ENCODE assay signal across 16 cellular contexts in the genomic region with DNA sequence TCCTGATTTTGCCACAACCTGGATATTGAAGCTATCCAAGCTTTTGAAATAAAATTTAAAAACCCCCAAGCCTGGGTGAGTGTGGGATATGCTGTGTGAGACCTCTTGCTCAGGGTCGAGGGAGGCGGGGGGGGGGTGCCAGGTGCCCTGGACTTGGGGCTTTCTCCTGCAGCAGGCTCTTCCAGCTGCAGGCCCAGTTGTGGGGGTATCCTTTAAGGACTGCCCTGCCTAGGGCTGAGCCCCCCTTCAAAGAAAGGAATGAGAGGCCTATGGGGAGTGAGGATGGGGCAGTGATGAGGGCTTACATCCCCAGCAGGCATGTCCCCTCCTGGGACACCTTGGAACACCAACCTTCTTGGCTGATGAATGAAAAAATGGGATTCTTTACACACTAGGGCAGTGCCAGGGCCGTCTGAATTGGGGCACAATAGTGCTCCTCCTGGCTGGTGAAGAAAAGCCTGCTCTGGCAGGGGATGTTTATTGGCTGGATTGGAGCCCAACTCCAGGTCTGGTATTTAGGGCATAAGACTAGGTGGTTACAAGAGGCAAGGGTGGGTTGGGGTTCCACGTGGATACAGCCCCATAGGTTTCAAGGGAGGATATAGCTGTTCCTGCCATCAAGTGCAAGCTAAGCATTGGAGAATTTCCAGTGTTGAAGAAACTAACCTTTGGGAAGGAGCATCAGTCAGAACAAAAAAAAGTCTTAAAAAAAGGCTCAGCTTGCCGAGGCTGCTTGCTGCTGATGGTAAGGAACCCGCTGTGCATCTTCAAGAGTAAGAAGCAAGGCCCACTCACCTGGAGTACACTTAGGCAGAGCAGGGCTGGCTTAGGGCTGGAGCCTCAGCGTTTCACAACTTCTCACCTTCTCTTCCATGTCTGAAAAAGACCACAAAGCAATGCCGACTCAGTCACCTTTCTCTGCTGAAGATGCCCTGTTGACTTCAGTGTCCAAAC. TPM values are rescaled to one million over a fixed set of nuclear protein-coding genes. Genes with fewer than 3 reads are reported as not detected.
DNase-seq lines count a peak whose midpoint lies in the region; ATAC-seq, FAIRE-seq and TF ChIP-seq lines count a peak whose summit lies in the region.
"Had no signal": no experiment of that assay in that cellular context is flagged by ENCODE, and none has a peak within 500 bp of the region (broad histone marks: within the 10 kb centered on the region; RNA-seq: fewer than 3 reads in every experiment).

No MANE protein-coding gene starts in this region.

- TF ChIP-seq POLR2A in HepG2 (IDR thresholded peaks at IDR 0.05; ENCODE audit: insufficient read depth in 1 of 2, low read depth in 2 of 2, low read length in 2 of 2), result no peak; a peak in 2 of 4 replicates
- no peak for TF ChIP-seq POLR2A in right lobe of liver (IDR thresholded peaks at IDR 0.05)

- peak overlapping the region in 1 of 2 donors; percentile 4 for H3K4me3 Mint-ChIP-seq in stimulated activated naive CD8-positive, alpha-beta T cell treated with anti-CD3 and anti-CD28 coated beads, Interleukin-15, amount 100 ng/mL, for 72 hours
- H3K4me3 Mint-ChIP-seq: immature natural killer cell; T-helper 1 cell treated with Interleukin-12 subunit alpha and Interleukin-12 subunit beta and Interleukin-4 antibody, amounts not matched to agents 30 μg/mL and 1 μg/mL, for 36 hours had no signal

- H3K9me3 ChIP-seq in HepG2 (ENCODE audit: low read length) (no peaks in the 10 kb centered on the region), right lobe of liver (no peaks in the 10 kb centered on the region), duodenal mucosa (ENCODE audit: control insufficient read depth in 1 of 2, low read length in 2 of 2) (no peaks in the 10 kb centered on the region)

- no peaks in the 10 kb centered on the region for H3K27me3 ChIP-seq in HepG2 (ENCODE audit: control insufficient read depth in 1 of 2, insufficient read depth in 2 of 2, low read length in 2 of 2)
- no peaks in the 10 kb centered on the region for H3K27me3 ChIP-seq in right lobe of liver
- H3K27me3 ChIP-seq in duodenal mucosa (ENCODE audit: control insufficient read depth in 1 of 2, insufficient read depth in 2 of 2, low read length in 2 of 2), result no peaks in the 10 kb centered on the region

- H3K4me1 ChIP-seq in HepG2 (ENCODE audit: insufficient read depth, low read length), result peaks cover 39% of the 10 kb centered on the region
- peaks cover 0 to 52% (median 24%) of the 10 kb centered on the region in 4 donors for H3K4me1 ChIP-seq in right lobe of liver
- H3K4me1 ChIP-seq in duodenal mucosa (ENCODE audit: control insufficient read depth in 1 of 2, insufficient read depth in 2 of 2, low read length in 2 of 2), result peaks cover 72 to 87% of the 10 kb centered on the region in 2 donors

- H2AFZ ChIP-seq in HepG2 (ENCODE audit: low read length), result no peak overlapping the region

- no peak for FAIRE-seq in HepG2 (lab: Jason Lieb, UNC)

- TF ChIP-seq CTCF in HepG2 (CRISPR knock-in tag; IDR thresholded peaks at IDR 0.05) (no peak), right lobe of liver (IDR thresholded peaks at IDR 0.05) (no peak)

- no peak overlapping the region for H3K4me3 ChIP-seq in HepG2 (replicated peaks in 1 of 3; ENCODE audit: insufficient read depth in 1 of 3, low read depth in 2 of 3, low read length in 3 of 3)
- H3K4me3 ChIP-seq in right lobe of liver, result no peak overlapping the region
- no peak overlapping the region for H3K4me3 ChIP-seq in duodenal mucosa (ENCODE audit: low read depth in 1 of 2, low read length in 2 of 2)

- ATAC-seq in HepG2 (no peak), right lobe of liver (no peak), GM18519 (IDR thresholded peaks at IDR 0.05; ENCODE audit: low FRiP score, unreplicated experiment) (no peak)
- no peak for ATAC-seq in stimulated activated naive CD8-positive, alpha-beta T cell treated with anti-CD3 and anti-CD28 coated beads, Interleukin-15, amount 100 ng/mL, for 72 hours

- H3K4me2 ChIP-seq in HepG2 (ENCODE audit: low read depth, low read length), result no peak overlapping the region

- no TSS peak for BruUV-seq in HepG2 (replicated peaks; lab: Mats Ljungman, UMichigan)

- peak overlapping the region; percentile 52 to 95 for H3K27ac Mint-ChIP-seq in stimulated activated naive CD8-positive, alpha-beta T cell treated with anti-CD3 and anti-CD28 coated beads, Interleukin-15, amount 100 ng/mL, for 72 hours
- H3K27ac Mint-ChIP-seq: T-helper 1 cell treated with Interleukin-12 subunit alpha and Interleukin-12 subunit beta and Interleukin-4 antibody, amounts not matched to agents 30 μg/mL and 1 μg/mL, for 36 hours had no signal

- peaks cover 95% of the 10 kb centered on the region for H3K4me1 Mint-ChIP-seq in stimulated activated naive CD8-positive, alpha-beta T cell treated with anti-CD3 and anti-CD28 coated beads, Interleukin-15, amount 100 ng/mL, for 72 hours

- H3K27me3 Mint-ChIP-seq in stimulated activated naive CD8-positive, alpha-beta T cell treated with anti-CD3 and anti-CD28 coated beads, Interleukin-15, amount 100 ng/mL, for 72 hours, result no peaks in the 10 kb centered on the region

- H3K9ac ChIP-seq in HepG2 (ENCODE audit: insufficient read depth, low read depth, low read length), result no peak overlapping the region
- H3K9ac ChIP-seq in duodenal mucosa (ENCODE audit: low read depth in 1 of 2, low read length in 2 of 2), result peak overlapping the region; percentile 5 to 7

- H4K20me1 ChIP-seq in HepG2 (ENCODE audit: insufficient read depth, low read length), result peaks cover 26% of the 10 kb centered on the region

- H3K79me2 ChIP-seq in HepG2 (ENCODE audit: insufficient read depth, low read length), result peaks cover 16% of the 10 kb centered on the region

- TF ChIP-seq RAD21 in HepG2 (CRISPR knock-in tag; IDR thresholded peaks at IDR 0.05), result no peak

- CTCF ChIA-PET in HepG2 (lab: Yijun Ruan, JAX; ENCODE audit: low intra/inter-chr PET ratio, low total read pairs), result no interaction called here

- POLR2A ChIA-PET in HepG2 (lab: Yijun Ruan, JAX), result interaction anchor here (0.7 to 2.6 kb wide), 4 partner anchors 7 to 24 kb away, joined by 3 to 15 read pairs (median 4); a partner anchor contains a TSS

- TF ChIP-seq EP300 in HepG2 (IDR thresholded peaks at IDR 0.05; ENCODE audit: low read depth in 2 of 2, low read length in 2 of 2), result no peak
- no peak for TF ChIP-seq EP300 in HepG2 (CRISPR knock-in tag; IDR thresholded peaks at IDR 0.05; ENCODE audit: borderline replicate concordance)

- in situ Hi-C loops in HepG2 (cut with HindIII; ENCODE audit: extremely low pct_ligation_motif_present, low pct_unique_long_range_greater_than_20kb), result no loop called here

- peaks cover 20 to 99% of the 10 kb centered on the region in 2 experiments for H3K36me3 ChIP-seq in HepG2 (replicated peaks in 1 of 2; ENCODE audit: control insufficient read depth in 1 of 2, insufficient read depth in 2 of 2, low read length in 2 of 2)
- peaks cover 26 to 78% (median 49%) of the 10 kb centered on the region in 4 donors for H3K36me3 ChIP-seq in right lobe of liver
- H3K36me3 ChIP-seq in duodenal mucosa (ENCODE audit: control insufficient read depth in 1 of 2, insufficient read depth in 2 of 2, low read length in 2 of 2), result peaks cover 72 to 86% of the 10 kb centered on the region in 2 donors

- H3K27ac ChIP-seq in HepG2 (ENCODE audit: extremely low read length, insufficient read depth, low read length), result no peak overlapping the region
- H3K27ac ChIP-seq in right lobe of liver, result no peak overlapping the region
- H3K27ac ChIP-seq in duodenal mucosa (ENCODE audit: low read depth, low read length), result peak overlapping the region; percentile 13
- H3K27ac ChIP-seq: HL-60 had no signal

- H3K9me3 Mint-ChIP-seq in stimulated activated naive CD8-positive, alpha-beta T cell treated with anti-CD3 and anti-CD28 coated beads, Interleukin-15, amount 100 ng/mL, for 72 hours, result no peaks in the 10 kb centered on the region
- H3K9me3 Mint-ChIP-seq: immature natural killer cell; T-helper 1 cell treated with Interleukin-12 subunit alpha and Interleukin-12 subunit beta and Interleukin-4 antibody, amounts not matched to agents 30 μg/mL and 1 μg/mL, for 36 hours had no signal

- no peak for DNase-seq in HepG2 (ENCODE audit: low spot score)
- no peak for DNase-seq in right lobe of liver
- no peak for DNase-seq in stimulated activated naive CD8-positive, alpha-beta T cell treated with anti-CD3 and anti-CD28 coated beads, Interleukin-15, amount 100 ng/mL, for 72 hours
- DNase-seq in NCI-H510A (lab: John Stamatoyannopoulos, UW), result no peak
- DNase-seq in NCI-H2029 (lab: John Stamatoyannopoulos, UW), result no peak
- DNase-seq: foreskin fibroblast; immature natural killer cell; stimulated activated CD4-positive, alpha-beta T cell treated with anti-CD3 and anti-CD28 coated beads, Interleukin-4, amount 100 ng/mL, for 4 hours had no signal

- WGBS in HepG2 (ENCODE audit: low lambda C conversion rate), result 98% methylated on average over 8 of the region's 8 CpGs
- 79% methylated on average over 5 of the region's 8 CpGs for WGBS in right lobe of liver (ENCODE audit: insufficient coverage, low coverage, low lambda C conversion rate, missing lambda C conversion rate)

- intact Hi-C loops in HepG2 (cut with micrococcal nuclease; ENCODE audit: unreplicated experiment), result no loop called here
- intact Hi-C loops in right lobe of liver (cut with DNase I), result no loop called here

RNA-seq across cellular contexts. Expression of a gene that starts 7.0 kb away (rescaled TPM):
- total RNA-seq in HepG2 (2016; rRNA removed; fragmentation: Illumina TruSeq; extraction: Trizol), result 111 and 132 TPM in 2 replicates
- total RNA-seq in HepG2 (2016; cell fraction: cytosol; rRNA removed; fragmentation: Illumina TruSeq; extraction: Trizol; ENCODE audit: low read depth), result 12.0 and 13.3 TPM in 2 replicates
- 110 and 122 TPM in 2 replicates for total RNA-seq in HepG2 (2016; cell fraction: insoluble cytoplasmic fraction; rRNA removed; fragmentation: Illumina TruSeq; extraction: Trizol)
- total RNA-seq in HepG2 (2016; cell fraction: membrane; rRNA removed; fragmentation: Illumina TruSeq; extraction: Trizol), result 37.5 and 44.0 TPM in 2 replicates
- total RNA-seq in HepG2 (2016; cell fraction: nucleus; rRNA removed; fragmentation: Illumina TruSeq; extraction: Trizol), result 54.8 and 64.8 TPM in 2 replicates
- polyA plus RNA-seq in HepG2 (2011; rRNA removed), result 46.1 and 62.6 TPM in 2 replicates
- polyA plus RNA-seq in HepG2 (2011; cell fraction: cytosol; rRNA removed), result 52.5 and 54.6 TPM in 2 replicates
- 28.6 and 30.1 TPM in 2 replicates for polyA plus RNA-seq in HepG2 (2011; cell fraction: nucleus; rRNA removed)
- 55.4 and 68.0 TPM in 2 replicates for polyA plus RNA-seq in HepG2 (2012)
- polyA plus RNA-seq in HepG2 (2016; cell fraction: cytosol; fragmentation: Illumina TruSeq; extraction: Trizol; ENCODE audit: low read depth), result 12.0 and 13.6 TPM in 2 replicates
- polyA plus RNA-seq in HepG2 (2016; cell fraction: insoluble cytoplasmic fraction; fragmentation: Illumina TruSeq; extraction: Trizol; ENCODE audit: low read depth), result 241 and 256 TPM in 2 replicates
- polyA plus RNA-seq in HepG2 (2016; cell fraction: membrane; fragmentation: Illumina TruSeq; extraction: Trizol; ENCODE audit: low read depth), result 36.3 and 40.6 TPM in 2 replicates
- polyA plus RNA-seq in HepG2 (2016; cell fraction: nucleus; fragmentation: Illumina TruSeq; extraction: Trizol; ENCODE audit: insufficient read depth, low read depth), result 151 and 157 TPM in 2 replicates
- 17.1 and 71.1 TPM in 2 replicates for polyA minus RNA-seq in HepG2 (2011; rRNA and poly(A)+ RNA removed; ENCODE audit: low replicate concordance)
- 15.4 and 24.9 TPM in 2 replicates for polyA minus RNA-seq in HepG2 (2011; cell fraction: cytosol; rRNA and poly(A)+ RNA removed)
- polyA minus RNA-seq in HepG2 (2011; cell fraction: nucleus; rRNA and poly(A)+ RNA removed), result 26.0 and 31.3 TPM in 2 replicates
- total RNA-seq in right lobe of liver, result 10 to 100 TPM; 44.2 to 96.1 (median 73.5) TPM
- polyA plus RNA-seq in PFSK-1 (2012; ENCODE audit: insufficient read length, low read depth), result 243 TPM

RNA-seq across cellular contexts. Expression of a gene that starts 21.2 kb away (rescaled TPM):
- 6.5 and 18.0 TPM in 2 replicates for total RNA-seq in HepG2 (2016; rRNA removed; fragmentation: Illumina TruSeq; extraction: Trizol)
- total RNA-seq in HepG2 (2016; cell fraction: cytosol; rRNA removed; fragmentation: Illumina TruSeq; extraction: Trizol; ENCODE audit: low read depth), result 9.3 and 10.3 TPM in 2 replicates
- total RNA-seq in HepG2 (2016; cell fraction: insoluble cytoplasmic fraction; rRNA removed; fragmentation: Illumina TruSeq; extraction: Trizol), result 6.3 and 18.2 TPM in 2 replicates
- total RNA-seq in HepG2 (2016; cell fraction: membrane; rRNA removed; fragmentation: Illumina TruSeq; extraction: Trizol), result 12.3 and 14.3 TPM in 2 replicates
- total RNA-seq in HepG2 (2016; cell fraction: nucleus; rRNA removed; fragmentation: Illumina TruSeq; extraction: Trizol), result 28.0 and 31.5 TPM in 2 replicates
- 78.6 and 94.3 TPM in 2 replicates for polyA plus RNA-seq in HepG2 (2011; rRNA removed)
- polyA plus RNA-seq in HepG2 (2011; cell fraction: cytosol; rRNA removed), result 35.8 and 36.7 TPM in 2 replicates
- polyA plus RNA-seq in HepG2 (2011; cell fraction: nucleus; rRNA removed), result 312 and 345 TPM in 2 replicates
- 25.4 and 34.0 TPM in 2 replicates for polyA plus RNA-seq in HepG2 (2012)
- polyA plus RNA-seq in HepG2 (2016; cell fraction: cytosol; fragmentation: Illumina TruSeq; extraction: Trizol; ENCODE audit: low read depth), result 6.9 and 8.7 TPM in 2 replicates
- 6.1 and 7.0 TPM in 2 replicates for polyA plus RNA-seq in HepG2 (2016; cell fraction: insoluble cytoplasmic fraction; fragmentation: Illumina TruSeq; extraction: Trizol; ENCODE audit: low read depth)
- 9.0 and 11.2 TPM in 2 replicates for polyA plus RNA-seq in HepG2 (2016; cell fraction: membrane; fragmentation: Illumina TruSeq; extraction: Trizol; ENCODE audit: low read depth)
- polyA plus RNA-seq in HepG2 (2016; cell fraction: nucleus; fragmentation: Illumina TruSeq; extraction: Trizol; ENCODE audit: insufficient read depth, low read depth), result 47.5 and 57.4 TPM in 2 replicates
- polyA minus RNA-seq in HepG2 (2011; rRNA and poly(A)+ RNA removed; ENCODE audit: low replicate concordance), result 97.9 and 139 TPM in 2 replicates
- polyA minus RNA-seq in HepG2 (2011; cell fraction: cytosol; rRNA and poly(A)+ RNA removed), result 10.3 and 11.5 TPM in 2 replicates
- polyA minus RNA-seq in HepG2 (2011; cell fraction: nucleus; rRNA and poly(A)+ RNA removed), result 134 and 154 TPM in 2 replicates
- total RNA-seq in right lobe of liver, result 100 to 1,000 TPM in 3 of 6 experiments, 10 to 100 TPM in 3; 64.3 to 133 (median 85.8) TPM
- 75.6 TPM for polyA plus RNA-seq in PFSK-1 (2012; ENCODE audit: insufficient read length, low read depth)

RNA-seq across cellular contexts. Expression of a gene that starts 24.2 kb away (rescaled TPM):
- total RNA-seq in HepG2 (2016; rRNA removed; fragmentation: Illumina TruSeq; extraction: Trizol) (not detected in 2 replicates), right lobe of liver (not detected)
- total RNA-seq in HepG2 (2016; cell fraction: cytosol; rRNA removed; fragmentation: Illumina TruSeq; extraction: Trizol; ENCODE audit: low read depth), result not detected in 2 replicates
- total RNA-seq in HepG2 (2016; cell fraction: insoluble cytoplasmic fraction; rRNA removed; fragmentation: Illumina TruSeq; extraction: Trizol), result not detected in 2 replicates
- total RNA-seq in HepG2 (2016; cell fraction: membrane; rRNA removed; fragmentation: Illumina TruSeq; extraction: Trizol), result not detected in 2 replicates
- total RNA-seq in HepG2 (2016; cell fraction: nucleus; rRNA removed; fragmentation: Illumina TruSeq; extraction: Trizol), result not detected in 2 replicates
- 0.03 TPM in 1 of 2 replicates, not detected in the other for polyA plus RNA-seq in HepG2 (2011; rRNA removed)
- polyA plus RNA-seq in HepG2 (2011; cell fraction: cytosol; rRNA removed), result not detected in 2 replicates
- not detected in 2 replicates for polyA plus RNA-seq in HepG2 (2011; cell fraction: nucleus; rRNA removed)
- 0.05 TPM in 1 of 2 replicates, not detected in the other for polyA plus RNA-seq in HepG2 (2012)
- not detected in 2 replicates for polyA plus RNA-seq in HepG2 (2016; cell fraction: cytosol; fragmentation: Illumina TruSeq; extraction: Trizol; ENCODE audit: low read depth)
- polyA plus RNA-seq in HepG2 (2016; cell fraction: insoluble cytoplasmic fraction; fragmentation: Illumina TruSeq; extraction: Trizol; ENCODE audit: low read depth), result not detected in 2 replicates
- polyA plus RNA-seq in HepG2 (2016; cell fraction: membrane; fragmentation: Illumina TruSeq; extraction: Trizol; ENCODE audit: low read depth), result not detected in 2 replicates
- polyA plus RNA-seq in HepG2 (2016; cell fraction: nucleus; fragmentation: Illumina TruSeq; extraction: Trizol; ENCODE audit: insufficient read depth, low read depth), result not detected in 2 replicates
- not detected in 2 replicates for polyA minus RNA-seq in HepG2 (2011; rRNA and poly(A)+ RNA removed; ENCODE audit: low replicate concordance)
- polyA minus RNA-seq in HepG2 (2011; cell fraction: cytosol; rRNA and poly(A)+ RNA removed), result not detected in 2 replicates
- polyA minus RNA-seq in HepG2 (2011; cell fraction: nucleus; rRNA and poly(A)+ RNA removed), result not detected in 2 replicates
- polyA plus RNA-seq in PFSK-1 (2012; ENCODE audit: insufficient read length, low read depth), result not detected
- total RNA-seq: M059J, mucosa of gallbladder had no signal
- polyA plus RNA-seq: BJ, immature natural killer cell had no signal

RNA-seq across cellular contexts. Expression of a gene that starts 57.7 kb away (rescaled TPM):
- total RNA-seq in HepG2 (2016; rRNA removed; fragmentation: Illumina TruSeq; extraction: Trizol) (96.1 and 113 TPM in 2 replicates), right lobe of liver (100 to 1,000 TPM in 2 of 6 experiments, 10 to 100 TPM in 4; 35.5 to 174 (median 43.9) TPM)
- 68.1 and 88.8 TPM in 2 replicates for total RNA-seq in HepG2 (2016; cell fraction: cytosol; rRNA removed; fragmentation: Illumina TruSeq; extraction: Trizol; ENCODE audit: low read depth)
- 97.1 and 114 TPM in 2 replicates for total RNA-seq in HepG2 (2016; cell fraction: insoluble cytoplasmic fraction; rRNA removed; fragmentation: Illumina TruSeq; extraction: Trizol)
- 84.9 and 113 TPM in 2 replicates for total RNA-seq in HepG2 (2016; cell fraction: membrane; rRNA removed; fragmentation: Illumina TruSeq; extraction: Trizol)
- 34.2 and 43.0 TPM in 2 replicates for total RNA-seq in HepG2 (2016; cell fraction: nucleus; rRNA removed; fragmentation: Illumina TruSeq; extraction: Trizol)
- 56.2 and 60.8 TPM in 2 replicates for polyA plus RNA-seq in HepG2 (2011; rRNA removed)
- polyA plus RNA-seq in HepG2 (2011; cell fraction: cytosol; rRNA removed), result 78.2 and 86.1 TPM in 2 replicates
- 29.3 and 29.5 TPM in 2 replicates for polyA plus RNA-seq in HepG2 (2011; cell fraction: nucleus; rRNA removed)
- 75.3 and 78.7 TPM in 2 replicates for polyA plus RNA-seq in HepG2 (2012)
- polyA plus RNA-seq in HepG2 (2016; cell fraction: cytosol; fragmentation: Illumina TruSeq; extraction: Trizol; ENCODE audit: low read depth), result 93.8 and 147 TPM in 2 replicates
- 159 and 169 TPM in 2 replicates for polyA plus RNA-seq in HepG2 (2016; cell fraction: insoluble cytoplasmic fraction; fragmentation: Illumina TruSeq; extraction: Trizol; ENCODE audit: low read depth)
- polyA plus RNA-seq in HepG2 (2016; cell fraction: membrane; fragmentation: Illumina TruSeq; extraction: Trizol; ENCODE audit: low read depth), result 102 and 133 TPM in 2 replicates
- polyA plus RNA-seq in HepG2 (2016; cell fraction: nucleus; fragmentation: Illumina TruSeq; extraction: Trizol; ENCODE audit: insufficient read depth, low read depth), result 79.3 and 81.0 TPM in 2 replicates
- 38.1 and 80.1 TPM in 2 replicates for polyA minus RNA-seq in HepG2 (2011; rRNA and poly(A)+ RNA removed; ENCODE audit: low replicate concordance)
- polyA minus RNA-seq in HepG2 (2011; cell fraction: cytosol; rRNA and poly(A)+ RNA removed), result 25.2 and 34.9 TPM in 2 replicates
- polyA minus RNA-seq in HepG2 (2011; cell fraction: nucleus; rRNA and poly(A)+ RNA removed), result 28.8 and 31.7 TPM in 2 replicates
- polyA plus RNA-seq in PFSK-1 (2012; ENCODE audit: insufficient read length, low read depth), result 304 TPM
